32 cellular contexts compared by ENCODE assay signal in genomic region chr1:51840182-51840581, GRCh38.
"Had no signal": no experiment of that assay in that cellular context is flagged by ENCODE, and none has a peak within 500 bp of the region (broad histone marks: within the 10 kb centered on the region; RNA-seq: fewer than 3 reads in every experiment).

No MANE protein-coding gene starts in this region.

- DNase-seq: activated CD4-positive, alpha-beta memory T cell treated with anti-CD3 and anti-CD28 coated beads, Interleukin-2, amount 10 ng/mL, durations not matched to agents 7 days and 5 days; activated CD4-positive, alpha-beta T cell treated with anti-CD3 and anti-CD28 coated beads for 1 hour; activated CD4-positive, alpha-beta T cell treated with anti-CD3 and anti-CD28 coated beads for 36 hours; activated CD4-positive, alpha-beta T cell treated with anti-CD3 and anti-CD28 coated beads for 48 hours; activated CD4-positive, alpha-beta T cell treated with anti-CD3 and anti-CD28 coated beads, Interleukin-2, amount 10 ng/mL, durations not matched to agents 7 days and 5 days; activated CD4-positive, alpha-beta T cell treated with anti-CD3 and anti-CD28 coated beads, Interleukin-2, amount 50 U/mL, for 48 hours; activated CD4-positive, CD25-positive, alpha-beta regulatory T cell; activated CD8-positive, alpha-beta memory T cell treated with anti-CD3 and anti-CD28 coated beads, Interleukin-2, amount 50 U/mL, for 4 hours; activated effector memory CD4-positive, alpha-beta T cell treated with Interleukin-2 at 50 U/mL for 16 hours; activated gamma-delta T cell; activated naive CD4-positive, alpha-beta T cell treated with anti-CD3 and anti-CD28 coated beads, Interleukin-2, amount 10 ng/mL, durations not matched to agents 7 days and 5 days; activated naive CD4-positive, alpha-beta T cell treated with Interleukin-2 at 50 U/mL for 16 hours; activated naive CD8-positive, alpha-beta T cell treated with anti-CD3 and anti-CD28 coated beads, Interleukin-2, amount 10 ng/mL, durations not matched to agents 7 days and 5 days; activated naive CD8-positive, alpha-beta T cell treated with anti-CD3 and anti-CD28 coated beads, Interleukin-2, amount 50 U/mL, for 24 hours; activated T-cell treated with anti-CD3 and anti-CD28 coated beads for 4 hours; activated T-cell treated with anti-CD3 and anti-CD28 coated beads, Interleukin-2, amount 50 U/mL, for 24 hours; activated T-cell treated with anti-CD3 and anti-CD28 coated beads, Interleukin-2, amount 50 U/mL, for 48 hours; amygdala; anterior cingulate cortex; caudate nucleus; T-helper 1 cell; WERI-Rb-1 had no signal

- H3K27me3 ChIP-seq: ascending aorta, cardiac muscle cell had no signal

- H3K4me1 ChIP-seq: ascending aorta had no signal

- H3K4me3 ChIP-seq: ascending aorta, cardiac muscle cell, coronary artery had no signal

- H3K27me3 Mint-ChIP-seq: activated CD4-positive, alpha-beta memory T cell treated with anti-CD3 and anti-CD28 coated beads, Interleukin-2, amount 10 ng/mL, durations not matched to agents 7 days and 5 days; activated CD4-positive, alpha-beta T cell treated with anti-CD3 and anti-CD28 coated beads for 36 hours; activated CD4-positive, alpha-beta T cell treated with anti-CD3 and anti-CD28 coated beads, Interleukin-2, amount 10 ng/mL, durations not matched to agents 7 days and 5 days; activated naive CD4-positive, alpha-beta T cell treated with anti-CD3 and anti-CD28 coated beads, Interleukin-2, amount 10 ng/mL, durations not matched to agents 7 days and 5 days; activated naive CD4-positive, alpha-beta T cell treated with anti-CD3 and anti-CD28 coated beads, Interleukin-2, amount 50 U/mL, for 24 hours; activated naive CD8-positive, alpha-beta T cell; activated naive CD8-positive, alpha-beta T cell treated with anti-CD3 and anti-CD28 coated beads, Interleukin-2, amount 10 ng/mL, durations not matched to agents 7 days and 5 days; activated naive CD8-positive, alpha-beta T cell treated with anti-CD3 and anti-CD28 coated beads, Interleukin-2, amount 50 U/mL, for 24 hours; activated T-cell treated with anti-CD3 and anti-CD28 coated beads, Interleukin-2, amount 50 U/mL, for 24 hours; brain had no signal

- H3K27ac Mint-ChIP-seq: activated CD4-positive, alpha-beta memory T cell treated with anti-CD3 and anti-CD28 coated beads, Interleukin-2, amount 10 ng/mL, durations not matched to agents 7 days and 5 days; activated CD4-positive, alpha-beta T cell treated with anti-CD3 and anti-CD28 coated beads for 36 hours; activated CD4-positive, alpha-beta T cell treated with anti-CD3 and anti-CD28 coated beads, Interleukin-2, amount 10 ng/mL, durations not matched to agents 7 days and 5 days; activated naive CD4-positive, alpha-beta T cell treated with anti-CD3 and anti-CD28 coated beads, Interleukin-2, amount 10 ng/mL, durations not matched to agents 7 days and 5 days; activated naive CD4-positive, alpha-beta T cell treated with anti-CD3 and anti-CD28 coated beads, Interleukin-2, amount 50 U/mL, for 24 hours; activated naive CD8-positive, alpha-beta T cell; activated naive CD8-positive, alpha-beta T cell treated with anti-CD3 and anti-CD28 coated beads, Interleukin-2, amount 10 ng/mL, durations not matched to agents 7 days and 5 days; activated naive CD8-positive, alpha-beta T cell treated with anti-CD3 and anti-CD28 coated beads, Interleukin-2, amount 50 U/mL, for 24 hours; activated T-cell treated with anti-CD3 and anti-CD28 coated beads, Interleukin-2, amount 50 U/mL, for 24 hours; T-helper 1 cell treated with Interleukin-12 subunit alpha and Interleukin-12 subunit beta and Interleukin-4 antibody, amounts not matched to agents 30 μg/mL and 1 μg/mL, for 36 hours; WTC11 had no signal

- H3K9me3 Mint-ChIP-seq: activated CD4-positive, alpha-beta memory T cell treated with anti-CD3 and anti-CD28 coated beads, Interleukin-2, amount 10 ng/mL, durations not matched to agents 7 days and 5 days; activated CD4-positive, alpha-beta T cell treated with anti-CD3 and anti-CD28 coated beads, Interleukin-2, amount 10 ng/mL, durations not matched to agents 7 days and 5 days; activated naive CD4-positive, alpha-beta T cell treated with anti-CD3 and anti-CD28 coated beads, Interleukin-2, amount 10 ng/mL, durations not matched to agents 7 days and 5 days; activated naive CD4-positive, alpha-beta T cell treated with anti-CD3 and anti-CD28 coated beads, Interleukin-2, amount 50 U/mL, for 24 hours; activated naive CD8-positive, alpha-beta T cell treated with anti-CD3 and anti-CD28 coated beads, Interleukin-2, amount 10 ng/mL, durations not matched to agents 7 days and 5 days; activated naive CD8-positive, alpha-beta T cell treated with anti-CD3 and anti-CD28 coated beads, Interleukin-2, amount 50 U/mL, for 24 hours; activated T-cell treated with anti-CD3 and anti-CD28 coated beads, Interleukin-2, amount 50 U/mL, for 24 hours; activated T-helper 2 cell treated with anti-CD3 and anti-CD28 coated beads, Interferon-gamma antibody, Interleukin-2, Interleukin-4, amounts not matched to agents 10 μg/mL and 5 μg/mL and 100 μg/mL, durations not matched to agents 14 hours and 24 hours and 36 hours; brain; T-helper 1 cell treated with Interleukin-12 subunit alpha and Interleukin-12 subunit beta and Interleukin-4 antibody, amounts not matched to agents 30 μg/mL and 1 μg/mL, for 36 hours; WTC11 had no signal

- H3K27ac ChIP-seq: ascending aorta, cardiac muscle cell, coronary artery, WERI-Rb-1 had no signal

- H3K4me3 Mint-ChIP-seq: activated CD4-positive, alpha-beta memory T cell treated with anti-CD3 and anti-CD28 coated beads, Interleukin-2, amount 10 ng/mL, durations not matched to agents 7 days and 5 days; activated CD4-positive, alpha-beta T cell treated with anti-CD3 and anti-CD28 coated beads for 36 hours; activated CD4-positive, alpha-beta T cell treated with anti-CD3 and anti-CD28 coated beads, Interleukin-2, amount 10 ng/mL, durations not matched to agents 7 days and 5 days; activated naive CD4-positive, alpha-beta T cell treated with anti-CD3 and anti-CD28 coated beads, Interleukin-2, amount 10 ng/mL, durations not matched to agents 7 days and 5 days; activated naive CD4-positive, alpha-beta T cell treated with anti-CD3 and anti-CD28 coated beads, Interleukin-2, amount 50 U/mL, for 24 hours; activated naive CD8-positive, alpha-beta T cell; activated naive CD8-positive, alpha-beta T cell treated with anti-CD3 and anti-CD28 coated beads, Interleukin-2, amount 10 ng/mL, durations not matched to agents 7 days and 5 days; activated naive CD8-positive, alpha-beta T cell treated with anti-CD3 and anti-CD28 coated beads, Interleukin-2, amount 50 U/mL, for 24 hours; activated T-cell treated with anti-CD3 and anti-CD28 coated beads, Interleukin-2, amount 50 U/mL, for 24 hours; brain; T-helper 1 cell treated with Interleukin-12 subunit alpha and Interleukin-12 subunit beta and Interleukin-4 antibody, amounts not matched to agents 30 μg/mL and 1 μg/mL, for 36 hours; WTC11 had no signal

- ATAC-seq: activated CD4-positive, alpha-beta T cell treated with anti-CD3 and anti-CD28 coated beads for 36 hours; activated CD4-positive, CD25-positive, alpha-beta regulatory T cell treated with anti-CD3 and anti-CD28 coated beads, Interleukin-2, amount 50 U/mL, for 24 hours; activated naive CD8-positive, alpha-beta T cell treated with anti-CD3 and anti-CD28 coated beads, Interleukin-2, amount 50 U/mL, for 24 hours; WTC11 had no signal

- H3K9me3 ChIP-seq: ascending aorta had no signal
